1 cellular context compared by ENCODE assay signal in the genomic region with DNA sequence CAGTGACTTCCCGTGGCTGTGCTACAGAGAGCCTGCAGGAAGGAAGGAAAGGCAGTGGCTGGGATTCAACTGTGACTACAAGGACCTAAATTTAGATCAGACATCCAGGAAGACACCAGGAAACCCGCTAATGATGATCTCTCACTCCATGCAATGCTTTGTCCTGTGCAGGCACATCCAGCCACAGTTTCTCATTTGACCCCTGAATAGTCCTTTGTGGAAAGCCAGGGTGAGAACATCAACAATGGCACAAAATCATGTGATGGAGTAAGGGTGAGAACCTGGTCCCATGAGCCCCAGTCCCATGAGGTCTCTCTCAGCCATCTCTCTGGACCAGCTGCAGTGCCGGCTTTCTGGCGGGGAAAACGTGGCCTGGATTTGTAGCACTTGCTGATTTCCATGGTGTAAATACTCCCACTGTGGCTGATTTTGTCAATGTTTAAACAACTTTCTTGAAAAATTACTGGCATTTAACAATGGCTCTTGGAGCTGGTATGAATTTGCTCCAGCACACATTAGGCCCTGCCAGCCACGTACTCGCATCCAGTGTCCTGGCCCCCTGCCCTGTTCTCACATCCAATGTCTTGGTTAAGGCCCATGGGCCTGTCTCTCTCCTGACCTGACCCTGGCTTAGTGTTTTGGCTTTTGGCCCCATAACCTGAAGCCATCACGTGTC.
TF ChIP-seq lines count a peak whose summit lies in the region.

No MANE protein-coding gene starts in this region.

TF ChIP-seq in IMR-90, 13 proteins besides CTCF, POLR2A, EP300 and RAD21 (continued from another document):
- TF ChIP-seq SMC3 (IDR thresholded peaks at IDR 0.05; ENCODE audit: low read depth, low read length) (no peak), CEBPB (IDR thresholded peaks at IDR 0.05; ENCODE audit: low read depth, low read length) (no peak), MAZ (IDR thresholded peaks at IDR 0.05; ENCODE audit: borderline replicate concordance, low read depth, low read length) (no peak), NFE2L2 (IDR thresholded peaks at IDR 0.05; ENCODE audit: low read depth, low read length) (no peak)
